Comparison of ENCODE assay signal across 28 cellular contexts in genomic region chr13:106153041-106153440, GRCh38.
"Had no signal": no experiment of that assay in that cellular context is flagged by ENCODE, and none has a peak within 500 bp of the region (broad histone marks: within the 10 kb centered on the region; RNA-seq: fewer than 3 reads in every experiment).

No MANE protein-coding gene starts in this region.

- H3K36me3 ChIP-seq: ascending aorta, cardiac muscle cell, SJSA1 had no signal

- H3K9me3 ChIP-seq: ascending aorta had no signal

- H3K27ac ChIP-seq: ascending aorta, cardiac muscle cell had no signal

- H3K27me3 ChIP-seq: ascending aorta, cardiac muscle cell, SJSA1 had no signal

- H3K27me3 Mint-ChIP-seq: activated naive CD4-positive, alpha-beta T cell treated with anti-CD3 and anti-CD28 coated beads, Interleukin-2, amount 50 U/mL, for 24 hours; activated T-cell treated with anti-CD3 and anti-CD28 coated beads, Interleukin-2, amount 50 U/mL, for 24 hours; brain had no signal

- DNase-seq: activated CD4-positive, alpha-beta T cell treated with anti-CD3 and anti-CD28 coated beads for 48 hours; activated CD4-positive, alpha-beta T cell treated with anti-CD3 and anti-CD28 coated beads, Interleukin-2, amount 50 U/mL, for 4 hours; activated CD4-positive, CD25-positive, alpha-beta regulatory T cell treated with anti-CD3 and anti-CD28 coated beads, Interleukin-2, amount 50 U/mL, for 72 hours; activated CD8-positive, alpha-beta memory T cell treated with anti-CD3 and anti-CD28 coated beads, Interleukin-2, amount 50 U/mL, for 48 hours; activated CD8-positive, alpha-beta T cell treated with anti-CD3 and anti-CD28 coated beads, Interleukin-2, amount 10 ng/mL, durations not matched to agents 7 days and 5 days; activated effector memory CD4-positive, alpha-beta T cell treated with Interleukin-2 at 50 U/mL for 16 hours; activated naive CD4-positive, alpha-beta T cell; activated T-cell treated with anti-CD3 and anti-CD28 coated beads, Interleukin-2, amount 50 U/mL, for 24 hours; Karpas-422; NCI-H1105 treated with DMSO at 0.1 percent for 48 hours; NCI-H146; NCI-H187 treated with DMSO at 0.1 percent for 48 hours; NCI-H2081 treated with DMSO at 0.1 percent for 48 hours; NCI-H2171; NCI-H226; NCI-H526; NCI-H774; RPMI8226; SHP77 had no signal

- H3K4me3 ChIP-seq: ascending aorta, cardiac muscle cell, K562, SJSA1 had no signal

- H3K4me1 Mint-ChIP-seq: activated naive CD4-positive, alpha-beta T cell treated with anti-CD3 and anti-CD28 coated beads, Interleukin-2, amount 50 U/mL, for 24 hours had no signal

- H3K27ac Mint-ChIP-seq: activated CD8-positive, alpha-beta T cell treated with anti-CD3 and anti-CD28 coated beads, Interleukin-2, amount 10 ng/mL, durations not matched to agents 7 days and 5 days; activated naive CD4-positive, alpha-beta T cell treated with anti-CD3 and anti-CD28 coated beads, Interleukin-2, amount 50 U/mL, for 24 hours; activated T-cell treated with anti-CD3 and anti-CD28 coated beads, Interleukin-2, amount 50 U/mL, for 24 hours; activated T-helper 1 cell treated with anti-CD3 and anti-CD28 coated beads, Interleukin-12 subunit alpha, Interleukin-12 subunit beta, Interleukin-2, Interleukin-4 antibody, amounts not matched to agents 30 ng/mL and 10 ng/mL and 1 ng/mL, durations not matched to agents 14 hours and 24 hours and 36 hours; brain; T-helper 1 cell treated with Interleukin-12 subunit alpha and Interleukin-12 subunit beta and Interleukin-4 antibody, amounts not matched to agents 30 μg/mL and 1 μg/mL, for 36 hours had no signal

- ATAC-seq: activated CD8-positive, alpha-beta T cell treated with anti-CD3 and anti-CD28 coated beads, Interleukin-2, amount 10 ng/mL, durations not matched to agents 7 days and 5 days; K562; Panc1 had no signal

- H3K36me3 Mint-ChIP-seq: activated naive CD4-positive, alpha-beta T cell treated with anti-CD3 and anti-CD28 coated beads, Interleukin-2, amount 50 U/mL, for 24 hours; brain had no signal

- H3K4me1 ChIP-seq: ascending aorta had no signal

- H3K4me3 Mint-ChIP-seq: activated CD8-positive, alpha-beta T cell treated with anti-CD3 and anti-CD28 coated beads, Interleukin-2, amount 10 ng/mL, durations not matched to agents 7 days and 5 days; activated naive CD4-positive, alpha-beta T cell treated with anti-CD3 and anti-CD28 coated beads, Interleukin-2, amount 50 U/mL, for 24 hours; activated T-cell treated with anti-CD3 and anti-CD28 coated beads, Interleukin-2, amount 50 U/mL, for 24 hours; activated T-helper 1 cell treated with anti-CD3 and anti-CD28 coated beads, Interleukin-12 subunit alpha, Interleukin-12 subunit beta, Interleukin-2, Interleukin-4 antibody, amounts not matched to agents 30 ng/mL and 10 ng/mL and 1 ng/mL, durations not matched to agents 14 hours and 24 hours and 36 hours; brain; T-helper 1 cell treated with Interleukin-12 subunit alpha and Interleukin-12 subunit beta and Interleukin-4 antibody, amounts not matched to agents 30 μg/mL and 1 μg/mL, for 36 hours had no signal

- H3K9me3 Mint-ChIP-seq: activated naive CD4-positive, alpha-beta T cell treated with anti-CD3 and anti-CD28 coated beads, Interleukin-2, amount 50 U/mL, for 24 hours; activated T-cell treated with anti-CD3 and anti-CD28 coated beads, Interleukin-2, amount 50 U/mL, for 24 hours; activated T-helper 1 cell treated with anti-CD3 and anti-CD28 coated beads, Interleukin-12 subunit alpha, Interleukin-12 subunit beta, Interleukin-2, Interleukin-4 antibody, amounts not matched to agents 30 ng/mL and 10 ng/mL and 1 ng/mL, durations not matched to agents 14 hours and 24 hours and 36 hours; T-helper 1 cell treated with Interleukin-12 subunit alpha and Interleukin-12 subunit beta and Interleukin-4 antibody, amounts not matched to agents 30 μg/mL and 1 μg/mL, for 36 hours had no signal
